ENCODE assay signal across 14 cellular contexts in the genomic region with DNA sequence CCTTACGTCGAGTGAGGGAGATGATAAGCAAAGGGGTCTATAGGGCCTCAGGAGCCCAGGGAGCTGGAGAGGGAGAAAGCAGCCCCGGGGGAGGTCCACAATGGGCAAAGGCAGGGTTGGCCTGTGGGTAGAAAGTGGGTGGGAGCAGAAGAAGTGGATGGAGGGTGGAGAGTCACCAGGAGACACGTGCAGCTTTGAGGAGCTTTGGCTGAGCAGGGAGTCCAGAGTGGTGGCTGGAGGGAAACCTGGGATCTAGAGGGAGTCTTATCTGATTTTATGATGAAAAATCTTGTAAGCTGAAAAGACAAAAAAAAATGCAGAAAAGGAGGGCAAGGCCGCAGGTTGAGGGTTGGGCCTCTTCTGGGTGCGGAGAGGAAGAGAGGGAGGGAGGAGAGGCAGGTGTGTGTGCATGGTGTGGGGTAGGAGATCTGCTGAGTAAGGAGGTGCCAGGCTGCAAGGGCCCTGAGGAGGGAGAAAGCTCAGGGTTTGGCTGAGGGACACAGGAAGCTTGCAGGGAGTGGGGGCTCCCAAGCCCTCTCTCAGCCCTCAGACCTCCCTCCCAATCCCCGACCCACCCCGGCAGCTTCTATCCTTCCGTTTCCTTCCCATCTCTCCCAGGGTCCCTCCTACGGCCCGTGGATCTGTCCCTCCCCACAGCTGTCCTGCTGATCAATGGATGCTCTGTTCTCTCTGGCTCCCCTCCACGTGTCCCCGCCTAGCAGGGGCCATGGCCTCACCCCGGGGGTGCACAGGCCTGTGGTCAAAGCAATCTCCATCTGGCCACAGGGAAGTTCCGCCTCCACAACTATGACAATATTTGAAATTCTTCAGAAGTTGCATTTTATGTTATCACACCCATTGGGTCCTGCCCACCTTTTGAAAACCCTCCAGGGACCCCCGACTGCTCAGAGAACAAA. TPM values are rescaled to one million over a fixed set of nuclear protein-coding genes. Genes with fewer than 3 reads are reported as not detected.
DNase-seq lines count a peak whose midpoint lies in the region; ATAC-seq, FAIRE-seq and TF ChIP-seq lines count a peak whose summit lies in the region.
"Had no signal": no experiment of that assay in that cellular context is flagged by ENCODE, and none has a peak within 500 bp of the region (broad histone marks: within the 10 kb centered on the region; RNA-seq: fewer than 3 reads in every experiment).

No MANE protein-coding gene starts in this region.

- H3K79me1 ChIP-seq in IMR-90 (ENCODE audit: low read depth in 1 of 2, low read length in 2 of 2) = no peaks in the 10 kb centered on the region

- ATAC-seq in IMR-90 (ENCODE audit: low read depth) (peak; percentile 27; the same call in 1 of the 2 replicates), K562 (no peak), HG02840 (IDR thresholded peaks at IDR 0.05; ENCODE audit: low FRiP score, unreplicated experiment) (no peak), HG03039 (IDR thresholded peaks at IDR 0.05; ENCODE audit: unreplicated experiment) (no peak)
- ATAC-seq in activated naive CD8-positive, alpha-beta T cell treated with anti-CD3 and anti-CD28 coated beads, Interleukin-2, amount 50 U/mL, for 24 hours = no peak

- H3K27me3 ChIP-seq in IMR-90 (ENCODE audit: control insufficient read depth, insufficient read depth, low read length) (no peaks in the 10 kb centered on the region), K562 (ENCODE audit: control insufficient read depth in 2 of 2, insufficient read depth in 2 of 2, low read length in 2 of 2) (peaks cover 31 to 42% of the 10 kb centered on the region in 2 experiments; a peak in 4 of 5 replicates)

- peak overlapping the region; percentile 20; the same call in 1 of the 2 replicates for H2AK5ac ChIP-seq in IMR-90 (ENCODE audit: low read depth, low read length)

- H4K20me1 ChIP-seq in IMR-90 (ENCODE audit: insufficient read depth, low read length) = peaks cover 4% of the 10 kb centered on the region; the same call in 1 of the 2 replicates
- H4K20me1 ChIP-seq in K562 (replicated peaks; ENCODE audit: control insufficient read depth, insufficient read depth, low read length) = no peaks in the 10 kb centered on the region; the same call in 1 of the 2 replicates

- peaks cover 17% of the 10 kb centered on the region for H3K4me1 ChIP-seq in IMR-90 (ENCODE audit: control insufficient read depth, insufficient read depth, low read length)
- H3K4me1 ChIP-seq in K562 (replicated peaks in 1 of 2; ENCODE audit: control insufficient read depth in 2 of 2, insufficient read depth in 2 of 2, low read length in 2 of 2) = no peaks in the 10 kb centered on the region; a peak in 1 of 5 replicates

- H3K36me3 ChIP-seq in IMR-90 (ENCODE audit: control insufficient read depth, insufficient read depth, low read length) = no peaks in the 10 kb centered on the region
- no peaks in the 10 kb centered on the region for H3K36me3 ChIP-seq in K562 (ENCODE audit: control insufficient read depth, insufficient read depth, low read length)

- CTCF ChIA-PET in IMR-90 (lab: Yijun Ruan, JAX) (no interaction called here), K562 (lab: Yijun Ruan, JAX; ENCODE audit: low intra/inter-chr PET ratio) (no interaction called here)

- in situ Hi-C loops in IMR-90 (cut with MboI; ENCODE audit: low sequenced_read_pairs) = no loop called here
- in situ Hi-C loops in K562 (cut with MboI) = no loop called here

- H3K27me3 Mint-ChIP-seq in activated naive CD8-positive, alpha-beta T cell treated with anti-CD3 and anti-CD28 coated beads, Interleukin-2, amount 50 U/mL, for 24 hours = peaks cover 15% of the 10 kb centered on the region

- no peak overlapping the region for H4K91ac ChIP-seq in IMR-90 (ENCODE audit: insufficient read depth, low read depth, low read length)

- BruUV-seq in IMR-90 (replicated peaks; lab: Mats Ljungman, UMichigan) (no TSS peak), K562 (replicated peaks; lab: Mats Ljungman, UMichigan) (no TSS peak)

- no peak overlapping the region for H2AK9ac ChIP-seq in IMR-90 (replicated peaks; ENCODE audit: low read depth, low read length, poor library complexity)

- peak overlapping the region; percentile 26 to 70; a peak in 3 of 4 replicates for H4K8ac ChIP-seq in IMR-90 (ENCODE audit: low read depth in 2 of 2, low read length in 2 of 2)

- dilution Hi-C loops in IMR-90 (cut with HindIII; ENCODE audit: low sequenced_read_pairs, unreplicated experiment) = no loop called here

- H3K56ac ChIP-seq in IMR-90 (ENCODE audit: extremely low read depth, insufficient read depth, low read length) = no peak overlapping the region

- no peak for FAIRE-seq in K562 (lab: Jason Lieb, UNC)
- FAIRE-seq: GM18507 had no signal

- DNase-seq in IMR-90 (no peak), K562 (ENCODE audit: extremely low read depth in 1 of 4, low spot score in 3 of 4) (no peak), iris pigment epithelial cell (ENCODE audit: low read depth) (peak; percentile 71), smooth muscle cell of the brain vasculature (ENCODE audit: low read depth, low spot score) (peak; percentile 95)
- no peak for DNase-seq in activated naive CD8-positive, alpha-beta T cell treated with anti-CD3 and anti-CD28 coated beads, Interleukin-2, amount 50 U/mL, for 24 hours
- no peak for DNase-seq in activated CD8-positive, alpha-beta memory T cell treated with anti-CD3 and anti-CD28 coated beads, Interleukin-2, amount 50 U/mL, for 48 hours
- DNase-seq: activated CD4-positive, alpha-beta T cell treated with anti-CD3 and anti-CD28 coated beads for 4 hours; DMS153; NCI-H226 had no signal

- no peaks in the 10 kb centered on the region for H3K9me3 Mint-ChIP-seq in activated naive CD8-positive, alpha-beta T cell treated with anti-CD3 and anti-CD28 coated beads, Interleukin-2, amount 50 U/mL, for 24 hours

- WGBS in IMR-90 (ENCODE audit: extremely low coverage in 2 of 2, insufficient read length in 1 of 2), 2 experiments = 43% methylated on average over 12 of the region's 16 CpGs; no CpG with 5 or more reads in 1 of the 2 experiments
- WGBS in K562 (ENCODE audit: insufficient coverage, low coverage, missing lambda C conversion rate) = 3% methylated on average over 15 of the region's 16 CpGs

- H3K9me3 ChIP-seq in IMR-90 (ENCODE audit: control insufficient read depth, insufficient read depth, low read length) (peaks cover 3% of the 10 kb centered on the region; the same call in 1 of the 2 replicates), K562 (replicated peaks; ENCODE audit: control insufficient read depth, insufficient read depth, low read depth, low read length) (no peaks in the 10 kb centered on the region)

- H3K36me3 Mint-ChIP-seq in activated naive CD8-positive, alpha-beta T cell treated with anti-CD3 and anti-CD28 coated beads, Interleukin-2, amount 50 U/mL, for 24 hours (ENCODE audit: low read depth) = no peaks in the 10 kb centered on the region
- H3K36me3 Mint-ChIP-seq: activated naive CD8-positive, alpha-beta T cell had no signal

- no peak overlapping the region for H3K27ac ChIP-seq in IMR-90 (ENCODE audit: insufficient read depth, low read length)
- H3K27ac ChIP-seq in K562 (ENCODE audit: extremely low read depth, low read depth, low read length) = no peak overlapping the region

- H3K9ac ChIP-seq in IMR-90 (ENCODE audit: low read depth, low read length) = no peak overlapping the region
- no peak overlapping the region for H3K9ac ChIP-seq in K562 (ENCODE audit: insufficient read depth in 1 of 2, low read depth in 2 of 2, low read length in 2 of 2)

- H2AFZ ChIP-seq in IMR-90 (replicated peaks; ENCODE audit: low read length, poor library complexity) (peak overlapping the region; percentile 82), K562 (ENCODE audit: low read depth, low read length) (no peak overlapping the region)

- no peak overlapping the region for H3K27ac Mint-ChIP-seq in activated naive CD8-positive, alpha-beta T cell treated with anti-CD3 and anti-CD28 coated beads, Interleukin-2, amount 50 U/mL, for 24 hours
- H3K27ac Mint-ChIP-seq: activated naive CD8-positive, alpha-beta T cell had no signal

- peak overlapping the region; percentile 52; the same call in 1 of the 2 replicates for H2BK120ac ChIP-seq in IMR-90 (ENCODE audit: low read depth, low read length)

- TF ChIP-seq RAD21 in IMR-90 (IDR thresholded peaks at IDR 0.05; ENCODE audit: low read length) (no peak), K562 (CRISPR knock-in tag; conservative IDR thresholded peaks at IDR 0.05 in 1 of 2, IDR thresholded peaks at IDR 0.05 in 1 of 2) (no peak)

- peak overlapping the region; percentile 18; the same call in 1 of the 2 replicates for H2BK20ac ChIP-seq in IMR-90 (ENCODE audit: low read depth, low read length)

- H3K79me2 ChIP-seq in K562 (ENCODE audit: control insufficient read depth, insufficient read depth, low read length) = no peaks in the 10 kb centered on the region

- H3K18ac ChIP-seq in IMR-90 (ENCODE audit: low read depth, low read length) = peak overlapping the region; percentile 4; the same call in 1 of the 2 replicates

- H3K4me2 ChIP-seq in IMR-90 (ENCODE audit: low read depth, low read length) = no peak overlapping the region
- H3K4me2 ChIP-seq in K562 (ENCODE audit: insufficient read depth, low read length) = no peak overlapping the region

- peak overlapping the region; percentile 16; the same call in 1 of the 2 replicates for H3K23ac ChIP-seq in IMR-90 (ENCODE audit: low read depth, low read length)

- intact Hi-C loops in IMR-90 (cut with micrococcal nuclease) (no loop called here), K562 (cut with micrococcal nuclease) (no loop called here)

- peak overlapping the region; percentile 10; the same call in 1 of the 2 replicates for H4K5ac ChIP-seq in IMR-90 (ENCODE audit: low read depth, low read length)

- H3K4me3 Mint-ChIP-seq in activated naive CD8-positive, alpha-beta T cell treated with anti-CD3 and anti-CD28 coated beads, Interleukin-2, amount 50 U/mL, for 24 hours = no peak overlapping the region
- H3K4me3 Mint-ChIP-seq: activated naive CD8-positive, alpha-beta T cell had no signal

- H3K14ac ChIP-seq in IMR-90 (replicated peaks; ENCODE audit: low read depth, low read length) = peak overlapping the region; percentile 67; the same call in 1 of the 2 replicates

- no peak overlapping the region for H2BK15ac ChIP-seq in IMR-90 (ENCODE audit: low read depth, low read length)

- H3K4me3 ChIP-seq in IMR-90 (ENCODE audit: insufficient read depth, low read depth, low read length) (no peak overlapping the region), K562 (no peak overlapping the region)

- no peaks in the 10 kb centered on the region for H3K4me1 Mint-ChIP-seq in activated naive CD8-positive, alpha-beta T cell treated with anti-CD3 and anti-CD28 coated beads, Interleukin-2, amount 50 U/mL, for 24 hours

- TF ChIP-seq CTCF in IMR-90 (conservative IDR thresholded peaks at IDR 0.05; ENCODE audit: low read depth, low read length) (no peak), K562 (IDR thresholded peaks at IDR 0.05 in 2 of 3, conservative IDR thresholded peaks at IDR 0.05 in 1 of 3; ENCODE audit: insufficient read depth in 2 of 3, low read depth in 1 of 3, low read length in 3 of 3) (no peak)

- peak overlapping the region; percentile 74 for H3K4ac ChIP-seq in IMR-90 (ENCODE audit: low read depth, low read length)

- TF ChIP-seq POLR2A in IMR-90 (IDR thresholded peaks at IDR 0.05; ENCODE audit: low read depth, low read length) (no peak), K562 (conservative IDR thresholded peaks at IDR 0.05) (no peak)

- TF ChIP-seq EP300 in K562 (IDR thresholded peaks at IDR 0.05; ENCODE audit: low read length) = no peak

- no peak overlapping the region for H2BK5ac ChIP-seq in IMR-90 (ENCODE audit: low read depth, low read length, poor library complexity, severe bottlenecking)

- H3K9me1 ChIP-seq in IMR-90 (ENCODE audit: insufficient read depth, low read length) (peaks cover 7% of the 10 kb centered on the region), K562 (ENCODE audit: control insufficient read depth, insufficient read depth, low read length) (no peaks in the 10 kb centered on the region)

- POLR2A ChIA-PET in IMR-90 (lab: Charles Lee; ENCODE audit: unreplicated experiment) (no interaction called here), K562 (lab: Yijun Ruan, JAX) (interaction anchor here (0.6 to 1.2 kb wide), 2 partner anchors 21 to 122 kb away, joined by 3 read pairs; no protein-coding TSS in a partner anchor)

RNA-seq across cellular contexts. Expression of a gene that starts 17.1 kb away (rescaled TPM):
- total RNA-seq in IMR-90 (2012; rRNA removed) = not detected in 2 replicates
- 0.05 and 0.06 TPM in 2 replicates for polyA plus RNA-seq in IMR-90 (2012; rRNA removed)
- polyA plus RNA-seq in IMR-90 (2012; cell fraction: cytosol; rRNA removed) = 0.10 TPM in 1 of 2 replicates, not detected in the other
- polyA plus RNA-seq in IMR-90 (2012; cell fraction: nucleus; rRNA removed; ENCODE audit: low replicate concordance) = 0.03 and 0.09 TPM in 2 replicates
- not detected in 2 replicates for total RNA-seq in K562 (2011; cell fraction: chromatin; rRNA removed; ENCODE audit: low replicate concordance)
- not detected in 2 replicates for total RNA-seq in K562 (2011; cell fraction: nucleolus; rRNA removed)
- total RNA-seq in K562 (2011; cell fraction: nucleoplasm; rRNA removed) = not detected in 2 replicates
- total RNA-seq in K562 (2014; rRNA removed) = not detected in 2 replicates
- total RNA-seq in K562 (2014; rRNA removed; fragmentation: Illumina TruSeq; extraction: Trizol) = not detected in 2 replicates
- total RNA-seq in K562 (2015; rRNA removed; fragmentation: Illumina TruSeq; extraction: Trizol) = not detected in 2 replicates
- not detected in 2 replicates for total RNA-seq in K562 (2021)
- polyA plus RNA-seq in K562 (2011; rRNA removed) = not detected in 2 replicates
- not detected in 2 replicates for polyA plus RNA-seq in K562 (2011; cell fraction: cytosol; rRNA removed)
- not detected in 2 replicates for polyA plus RNA-seq in K562 (2011; cell fraction: nucleus; rRNA removed)
- polyA plus RNA-seq in K562 (2012) = not detected in 2 replicates
- not detected in 2 replicates for polyA plus RNA-seq in K562 (2014; fragmentation: Illumina TruSeq; extraction: Trizol)
- polyA plus RNA-seq in K562 (2014; fragmentation: Nextera tagmentation; extraction: Ambion mirVana) = not detected
- polyA plus RNA-seq in K562 (2014; rRNA removed) = not detected in 2 replicates
- polyA minus RNA-seq in K562 (2011; rRNA and poly(A)+ RNA removed) = not detected in 2 replicates
- polyA minus RNA-seq in K562 (2011; cell fraction: cytosol; rRNA and poly(A)+ RNA removed) = not detected in 2 replicates
- polyA minus RNA-seq in K562 (2011; cell fraction: nucleus; rRNA and poly(A)+ RNA removed) = not detected in 2 replicates
- total RNA-seq: ureter had no signal

RNA-seq across cellular contexts. Expression of a gene that starts 26.3 kb away (rescaled TPM):
- 2.2 and 2.5 TPM in 2 replicates for total RNA-seq in IMR-90 (2012; rRNA removed)
- 4.7 and 5.1 TPM in 2 replicates for polyA plus RNA-seq in IMR-90 (2012; rRNA removed)
- 1.7 and 2.4 TPM in 2 replicates for polyA plus RNA-seq in IMR-90 (2012; cell fraction: cytosol; rRNA removed)
- 18.1 and 26.1 TPM in 2 replicates for polyA plus RNA-seq in IMR-90 (2012; cell fraction: nucleus; rRNA removed; ENCODE audit: low replicate concordance)
- total RNA-seq in K562 (2011; cell fraction: chromatin; rRNA removed; ENCODE audit: low replicate concordance) = not detected in 2 replicates
- not detected in 2 replicates for total RNA-seq in K562 (2011; cell fraction: nucleolus; rRNA removed)
- total RNA-seq in K562 (2011; cell fraction: nucleoplasm; rRNA removed) = not detected in 2 replicates
- not detected in 2 replicates for total RNA-seq in K562 (2014; rRNA removed)
- not detected in 2 replicates for total RNA-seq in K562 (2014; rRNA removed; fragmentation: Illumina TruSeq; extraction: Trizol)
- total RNA-seq in K562 (2015; rRNA removed; fragmentation: Illumina TruSeq; extraction: Trizol) = not detected in 2 replicates
- not detected in 2 replicates for total RNA-seq in K562 (2021)
- polyA plus RNA-seq in K562 (2011; rRNA removed) = not detected in 2 replicates
- polyA plus RNA-seq in K562 (2011; cell fraction: cytosol; rRNA removed) = not detected in 2 replicates
- not detected in 2 replicates for polyA plus RNA-seq in K562 (2011; cell fraction: nucleus; rRNA removed)
- 0.11 TPM in 1 of 2 replicates, not detected in the other for polyA plus RNA-seq in K562 (2012)
- polyA plus RNA-seq in K562 (2014; fragmentation: Illumina TruSeq; extraction: Trizol) = not detected in 2 replicates
- not detected for polyA plus RNA-seq in K562 (2014; fragmentation: Nextera tagmentation; extraction: Ambion mirVana)
- polyA plus RNA-seq in K562 (2014; rRNA removed) = 0.12 TPM in 1 of 2 replicates, not detected in the other
- not detected in 2 replicates for polyA minus RNA-seq in K562 (2011; rRNA and poly(A)+ RNA removed)
- polyA minus RNA-seq in K562 (2011; cell fraction: cytosol; rRNA and poly(A)+ RNA removed) = not detected in 2 replicates
- polyA minus RNA-seq in K562 (2011; cell fraction: nucleus; rRNA and poly(A)+ RNA removed) = not detected in 2 replicates

RNA-seq across cellular contexts. Expression of a gene that starts 59.4 kb away (rescaled TPM):
- total RNA-seq in IMR-90 (2012; rRNA removed) (not detected in 2 replicates), K562 (2014; rRNA removed) (0.08 TPM in 1 of 2 replicates, not detected in the other), K562 (2014; rRNA removed; fragmentation: Illumina TruSeq; extraction: Trizol) (not detected in 2 replicates), K562 (2015; rRNA removed; fragmentation: Illumina TruSeq; extraction: Trizol) (0.07 and 0.11 TPM in 2 replicates), K562 (2021) (0.11 and 0.31 TPM in 2 replicates)
- polyA plus RNA-seq in IMR-90 (2012; rRNA removed) (not detected in 2 replicates), K562 (2011; rRNA removed) (0.10 TPM in 1 of 2 replicates, not detected in the other), K562 (2014; fragmentation: Illumina TruSeq; extraction: Trizol) (0.15 TPM in 1 of 2 replicates, not detected in the other), K562 (2014; fragmentation: Nextera tagmentation; extraction: Ambion mirVana) (under 1 TPM; 0.06 to 0.07 TPM), K562 (2014; rRNA removed) (not detected in 2 replicates)
- polyA plus RNA-seq in IMR-90 (2012; cell fraction: cytosol; rRNA removed) = not detected in 2 replicates
- polyA plus RNA-seq in IMR-90 (2012; cell fraction: nucleus; rRNA removed; ENCODE audit: low replicate concordance) = not detected in 2 replicates
- not detected in 2 replicates for total RNA-seq in K562 (2011; cell fraction: chromatin; rRNA removed; ENCODE audit: low replicate concordance)
- total RNA-seq in K562 (2011; cell fraction: nucleolus; rRNA removed) = not detected in 2 replicates
- not detected in 2 replicates for total RNA-seq in K562 (2011; cell fraction: nucleoplasm; rRNA removed)
- 0.12 and 0.15 TPM in 2 replicates for polyA plus RNA-seq in K562 (2011; cell fraction: cytosol; rRNA removed)
- polyA plus RNA-seq in K562 (2011; cell fraction: nucleus; rRNA removed) = not detected in 2 replicates
- polyA plus RNA-seq in K562 (2012) = 0.17 and 0.22 TPM in 2 replicates
- 0.11 and 0.18 TPM in 2 replicates for polyA minus RNA-seq in K562 (2011; rRNA and poly(A)+ RNA removed)
- not detected in 2 replicates for polyA minus RNA-seq in K562 (2011; cell fraction: cytosol; rRNA and poly(A)+ RNA removed)
- not detected in 2 replicates for polyA minus RNA-seq in K562 (2011; cell fraction: nucleus; rRNA and poly(A)+ RNA removed)

Comparison
In these comparisons a context has a peak if more than half of its experiments do, and no peak if none do; other contexts are left out.
1. DNase-seq: peak in iris pigment epithelial cell (single experiment) and smooth muscle cell of the brain vasculature (single experiment); none in IMR-90 (single experiment), K562 (0 of 4), activated naive CD8-positive, alpha-beta T cell treated with anti-CD3 and anti-CD28 coated beads, Interleukin-2, amount 50 U/mL, for 24 hours (single experiment) and activated CD8-positive, alpha-beta memory T cell treated with anti-CD3 and anti-CD28 coated beads, Interleukin-2, amount 50 U/mL, for 48 hours (single experiment).